8 cellular contexts compared by ENCODE assay signal in genomic region chr14:89027097-89027740, GRCh38.
DNase-seq lines count a peak whose midpoint lies in the region; ATAC-seq, FAIRE-seq and TF ChIP-seq lines count a peak whose summit lies in the region.

No MANE protein-coding gene starts in this region.

- H3K36me3 ChIP-seq in BLaER1 (no peaks in the 10 kb centered on the region), SU-DHL-6 (ENCODE audit: low read length) (no peaks in the 10 kb centered on the region), adipocyte (ENCODE audit: control insufficient read depth, insufficient read depth, low read length, severe bottlenecking) (no peaks in the 10 kb centered on the region)

- H2AFZ ChIP-seq in SU-DHL-6 (ENCODE audit: low read depth, low read length, severe bottlenecking) = peak overlapping the region; percentile 47

- H3K9me3 ChIP-seq in BLaER1 (no peaks in the 10 kb centered on the region), SU-DHL-6 (ENCODE audit: insufficient read depth, low read length) (no peaks in the 10 kb centered on the region), adipocyte (ENCODE audit: control insufficient read depth, low read length) (peaks cover 9% of the 10 kb centered on the region), right cardiac atrium (ENCODE audit: control insufficient read depth, low read length) (no peaks in the 10 kb centered on the region)

- no peaks in the 10 kb centered on the region for H3K9me2 ChIP-seq in SU-DHL-6 (replicated peaks; ENCODE audit: insufficient read depth, low read length)

- no peaks in the 10 kb centered on the region for H4K20me1 ChIP-seq in BLaER1
- no peaks in the 10 kb centered on the region for H4K20me1 ChIP-seq in SU-DHL-6 (ENCODE audit: low read depth, low read length)

- no peaks in the 10 kb centered on the region for H3K36me3 Mint-ChIP-seq in progenitor cell of endocrine pancreas (ENCODE audit: insufficient read depth)

- WGBS in right cardiac atrium = under 1% methylated on average over 68 of the region's 68 CpGs

- TF ChIP-seq CTCF in SU-DHL-6 (IDR thresholded peaks at IDR 0.05; ENCODE audit: insufficient read depth, low read length, poor library complexity, severe bottlenecking) = peak; percentile 82
- TF ChIP-seq CTCF in progenitor cell of endocrine pancreas (IDR thresholded peaks at IDR 0.05; ENCODE audit: unreplicated experiment) = peak; percentile 95

- H3K4me3 ChIP-seq in BLaER1 = peak overlapping the region; percentile 63
- peak overlapping the region; percentile 42 for H3K4me3 ChIP-seq in SU-DHL-6 (ENCODE audit: insufficient read depth, low read length, poor library complexity, severe bottlenecking)
- peak overlapping the region; percentile 82 for H3K4me3 ChIP-seq in adipocyte (ENCODE audit: low read length)
- H3K4me3 ChIP-seq in right cardiac atrium (ENCODE audit: low read length) = peak overlapping the region; percentile 57

- H3K27ac Mint-ChIP-seq in progenitor cell of endocrine pancreas = no peak overlapping the region

- peak; percentile 96 for FAIRE-seq in urothelium cell line (lab: Jason Lieb, UNC)

- 0 out of 2 replicates have a peak overlapping the region, but pooled peaks have one; percentile 45 for H3K9ac ChIP-seq in BLaER1
- H3K9ac ChIP-seq in SU-DHL-6 (ENCODE audit: low read length) = no peak overlapping the region
- H3K9ac ChIP-seq in adipocyte (ENCODE audit: low read length) = peak overlapping the region; percentile 71

- H3K27me3 Mint-ChIP-seq in progenitor cell of endocrine pancreas = peaks cover 60% of the 10 kb centered on the region

- peaks cover 7% of the 10 kb centered on the region; the same call in 1 of the 2 replicates for H3K27me3 ChIP-seq in BLaER1
- no peaks in the 10 kb centered on the region for H3K27me3 ChIP-seq in SU-DHL-6 (ENCODE audit: low read length)
- H3K27me3 ChIP-seq in adipocyte (replicated peaks; ENCODE audit: control insufficient read depth, insufficient read depth, low read length) = peaks cover 27% of the 10 kb centered on the region
- no peaks in the 10 kb centered on the region for H3K27me3 ChIP-seq in right cardiac atrium (ENCODE audit: control insufficient read depth, insufficient read depth)

- intact Hi-C loops in right cardiac atrium (cut with DNase I) = loop anchor here in 2 of 4 donors (5.0 kb wide), 2 partner anchors 885 to 890 kb away; no protein-coding TSS in a partner anchor

- DNase-seq in GM19240 (ENCODE audit: insufficient read length, low spot score) (peak; percentile 76), adipocyte (ENCODE audit: low read depth) (peak; percentile 81), right cardiac atrium (peak; percentile 59 to 85 (median 80)), progenitor cell of endocrine pancreas (ENCODE audit: low spot score, unreplicated experiment) (peak; percentile 59), urothelium cell line (ENCODE audit: low spot score) (peak; percentile 90)

- H3K4me1 ChIP-seq in BLaER1 (peaks cover 4% of the 10 kb centered on the region; the same call in 1 of the 2 replicates), adipocyte (ENCODE audit: control insufficient read depth, insufficient read depth, low read length) (peaks cover 16% of the 10 kb centered on the region), right cardiac atrium (ENCODE audit: control insufficient read depth, insufficient read depth, low read length) (no peaks in the 10 kb centered on the region)

- no peaks in the 10 kb centered on the region for H3K4me1 Mint-ChIP-seq in progenitor cell of endocrine pancreas (ENCODE audit: low read depth)

- H3K9me3 Mint-ChIP-seq in progenitor cell of endocrine pancreas (ENCODE audit: low read depth) = no peaks in the 10 kb centered on the region

- H3K79me2 ChIP-seq in SU-DHL-6 (ENCODE audit: insufficient read depth, low read length) = no peaks in the 10 kb centered on the region

- H3K4me2 ChIP-seq in BLaER1 (peak overlapping the region; percentile 85), SU-DHL-6 (ENCODE audit: low read depth, low read length, poor library complexity, severe bottlenecking) (peak overlapping the region; percentile 56)

- H3K4me3 Mint-ChIP-seq in progenitor cell of endocrine pancreas (ENCODE audit: low read depth) = peak overlapping the region; percentile 71

- ATAC-seq in HG03354 (IDR thresholded peaks at IDR 0.05; ENCODE audit: poor library complexity, severe bottlenecking, unreplicated experiment) (peak; percentile 88), right cardiac atrium (peak; percentile 90 to 93)

- H3K27ac ChIP-seq in BLaER1 (no peak overlapping the region), SU-DHL-6 (ENCODE audit: low read depth, low read length) (no peak overlapping the region), right cardiac atrium (ENCODE audit: low read length) (no peak overlapping the region)

- no peaks in the 10 kb centered on the region for H3F3A ChIP-seq in SU-DHL-6 (ENCODE audit: insufficient read depth)
